Comparison of ENCODE assay signal across 24 cellular contexts in the genomic region with DNA sequence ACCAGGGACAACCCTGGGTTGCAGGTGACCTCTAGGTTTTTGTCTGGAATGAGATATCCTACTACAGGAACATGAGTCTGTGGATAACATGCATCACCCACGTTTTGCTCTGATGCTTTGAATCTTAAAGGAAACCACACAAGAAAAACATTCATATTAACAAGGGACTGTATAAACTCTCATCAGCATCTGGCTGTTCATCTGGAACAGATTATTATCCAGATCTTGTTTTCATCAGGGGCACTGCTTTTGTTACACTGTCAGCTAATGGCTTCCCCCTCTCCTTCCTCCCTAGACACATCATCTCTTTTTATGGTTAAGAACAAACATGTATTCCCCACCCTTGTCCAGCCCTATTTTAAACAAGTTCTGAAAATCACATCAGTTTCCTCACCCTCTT.
A peak's percentile ranks its signal among the peaks of the same experiment; 100 is the strongest.
DNase-seq lines count a peak whose midpoint lies in the region; ATAC-seq, FAIRE-seq and TF ChIP-seq lines count a peak whose summit lies in the region.
"Had no signal": no experiment of that assay in that cellular context is flagged by ENCODE, and none has a peak within 500 bp of the region (broad histone marks: within the 10 kb centered on the region; RNA-seq: fewer than 3 reads in every experiment).

No MANE protein-coding gene starts in this region.

- no peaks in the 10 kb centered on the region for H3F3A ChIP-seq in SK-N-SH (replicated peaks; ENCODE audit: insufficient read depth)

- POLR2A ChIA-PET in SK-N-SH (lab: Yijun Ruan, JAX), result no interaction called here

- no peaks in the 10 kb centered on the region for H3K9me2 ChIP-seq in SK-N-SH

- no peak overlapping the region for H3K9ac ChIP-seq in SK-N-SH
- H3K9ac ChIP-seq: BLaER1 treated with 17β-estradiol and CSF1 and Interleukin-3, amounts not matched to agents 10 nM and 100 nM had no signal

- no peak overlapping the region for H3K4me2 ChIP-seq in SK-N-SH
- H3K4me2 ChIP-seq: A549 had no signal

- H3K4me3 ChIP-seq in SK-N-SH (ENCODE audit: low read depth in 2 of 2, low read length in 1 of 2) (no peak overlapping the region), body of pancreas (no peak overlapping the region)
- H3K4me3 ChIP-seq: A549; BLaER1 treated with 17β-estradiol and CSF1 and Interleukin-3, amounts not matched to agents 10 nM and 100 nM; GM12878 had no signal

- H3K4me1 ChIP-seq in SK-N-SH (ENCODE audit: control insufficient read depth in 1 of 2, insufficient read depth in 2 of 2, low read depth in 1 of 2, low read length in 1 of 2) (no peaks in the 10 kb centered on the region; a peak in 1 of 4 replicates), body of pancreas (peaks cover 28% of the 10 kb centered on the region)
- H3K4me1 ChIP-seq: A549, Caco-2 had no signal

- H2AFZ ChIP-seq in SK-N-SH (ENCODE audit: low read depth), result no peak overlapping the region

- TF ChIP-seq RAD21 in SK-N-SH (IDR thresholded peaks at IDR 0.05; ENCODE audit: low read length), result no peak

- H3K36me3 ChIP-seq in SK-N-SH (replicated peaks in 1 of 2; ENCODE audit: control insufficient read depth in 1 of 2, insufficient read depth in 2 of 2, low read length in 1 of 2) (no peaks in the 10 kb centered on the region), body of pancreas (replicated peaks in 1 of 2; ENCODE audit: insufficient read depth in 1 of 2, low read depth in 2 of 2) (no peaks in the 10 kb centered on the region)
- H3K36me3 ChIP-seq: BLaER1 treated with 17β-estradiol and CSF1 and Interleukin-3, amounts not matched to agents 10 nM and 100 nM had no signal

- no peak for ATAC-seq in body of pancreas
- ATAC-seq: A549; CD8-positive, alpha-beta T cell; GM12878 had no signal

- peak; percentile 92 for FAIRE-seq in endometrium (lab: Jason Lieb, UNC)
- FAIRE-seq: A549, D721Med, GM12878, GM12892, GM18507 had no signal

- intact Hi-C loops in body of pancreas (cut with DNase I), result no loop called here

- H3K9me3 ChIP-seq in SK-N-SH, result no peaks in the 10 kb centered on the region
- no peaks in the 10 kb centered on the region for H3K9me3 ChIP-seq in body of pancreas
- H3K9me3 ChIP-seq: A549, Caco-2 had no signal

- H3K27me3 ChIP-seq in SK-N-SH (ENCODE audit: insufficient read depth) (no peaks in the 10 kb centered on the region), body of pancreas (no peaks in the 10 kb centered on the region)
- H3K27me3 ChIP-seq: BLaER1 treated with 17β-estradiol and CSF1 and Interleukin-3, amounts not matched to agents 10 nM and 100 nM had no signal

- H3K79me2 ChIP-seq in SK-N-SH (ENCODE audit: insufficient read depth), result no peaks in the 10 kb centered on the region

- no peak for DNase-seq in SK-N-SH
- peak; percentile 1 for DNase-seq in fibroblast of peridontal ligament (ENCODE audit: extremely low read depth)
- DNase-seq in body of pancreas, result no peak
- no peak for DNase-seq in iPS-NIHi7 (ENCODE audit: extremely low spot score)
- DNase-seq in NCI-H2107 (lab: John Stamatoyannopoulos, UW), result no peak
- DNase-seq: AML-193; Caco-2; Calu3; CD4-positive, alpha-beta T cell; CD8-positive, alpha-beta T cell; DMS53; DMS79; DND-41; EL; GDM1 had no signal

- no peak overlapping the region for H3K27ac ChIP-seq in SK-N-SH (ENCODE audit: low read depth in 2 of 2, low read length in 1 of 2)
- H3K27ac ChIP-seq in body of pancreas, result no peak overlapping the region
- H3K27ac ChIP-seq: 22Rv1; A549; BLaER1 treated with 17β-estradiol and CSF1 and Interleukin-3, amounts not matched to agents 10 nM and 100 nM; C4-2B had no signal

- H4K20me1 ChIP-seq in SK-N-SH (ENCODE audit: insufficient read depth), result no peaks in the 10 kb centered on the region
- H4K20me1 ChIP-seq: BLaER1 treated with 17β-estradiol and CSF1 and Interleukin-3, amounts not matched to agents 10 nM and 100 nM had no signal

- CTCF ChIA-PET in SK-N-SH (lab: Yijun Ruan, JAX), result interaction anchor here (0.7 kb wide), 1 partner anchor 716 kb away, joined by 3 read pairs; no protein-coding TSS in a partner anchor

- 0% methylated on average over 1 of the region's 1 CpG for WGBS in SK-N-SH (ENCODE audit: low lambda C conversion rate)
- WGBS in body of pancreas, 2 donors, result 56 to 65% methylated on average over 1 of the region's 1 CpG

- no peak for TF ChIP-seq POLR2A in body of pancreas (IDR thresholded peaks at IDR 0.05)

- no peak for TF ChIP-seq EP300 in SK-N-SH (IDR thresholded peaks at IDR 0.05; ENCODE audit: borderline replicate concordance in 1 of 2, low read depth in 1 of 2, low read length in 1 of 2)

- TF ChIP-seq CTCF in SK-N-SH (IDR thresholded peaks at IDR 0.05), result no peak
- no peak for TF ChIP-seq CTCF in body of pancreas (IDR thresholded peaks at IDR 0.05)

TF ChIP-seq in SK-N-SH, 30 proteins besides CTCF, POLR2A, EP300 and RAD21:
- TF ChIP-seq POLR2AphosphoS5 (IDR thresholded peaks at IDR 0.05; ENCODE audit: low read depth, low read length) (0 out of 2 replicates have a peak, but pooled peaks have one; percentile 29), NRF1 (IDR thresholded peaks at IDR 0.05; ENCODE audit: low read depth, low read length) (no peak), FOSL2 (IDR thresholded peaks at IDR 0.05; ENCODE audit: borderline replicate concordance, low read depth) (no peak), TCF12 (IDR thresholded peaks at IDR 0.05) (peak; percentile 86)
- TF ChIP-seq, protein P1, sequence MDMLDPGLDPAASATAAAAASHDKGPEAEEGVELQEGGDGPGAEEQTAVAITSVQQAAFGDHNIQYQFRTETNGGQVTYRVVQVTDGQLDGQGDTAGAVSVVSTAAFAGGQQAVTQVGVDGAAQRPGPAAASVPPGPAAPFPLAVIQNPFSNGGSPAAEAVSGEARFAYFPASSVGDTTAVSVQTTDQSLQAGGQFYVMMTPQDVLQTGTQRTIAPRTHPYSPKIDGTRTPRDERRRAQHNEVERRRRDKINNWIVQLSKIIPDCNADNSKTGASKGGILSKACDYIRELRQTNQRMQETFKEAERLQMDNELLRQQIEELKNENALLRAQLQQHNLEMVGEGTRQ (IDR thresholded peaks at IDR 0.05; ENCODE audit: borderline replicate concordance, low read depth, low read length), result no peak
